Comparison of ENCODE assay signal across 24 cellular contexts in genomic region chr22:23235425-23235824, GRCh38. TPM values are rescaled to one million over a fixed set of nuclear protein-coding genes. Genes with fewer than 3 reads are reported as not detected.
DNase-seq lines count a peak whose midpoint lies in the region; TF ChIP-seq lines count a peak whose summit lies in the region.
"Had no signal": no experiment of that assay in that cellular context is flagged by ENCODE, and none has a peak within 500 bp of the region (broad histone marks: within the 10 kb centered on the region; RNA-seq: fewer than 3 reads in every experiment).

No MANE protein-coding gene starts in this region.

- peaks cover 82 to 100% (median 97%) of the 10 kb centered on the region in 11 experiments for H4K20me1 ChIP-seq in BLaER1 treated with 17β-estradiol and CSF1 and Interleukin-3, amounts not matched to agents 10 nM and 100 nM

- no peak for TF ChIP-seq CTCF in endodermal cell (conservative IDR thresholded peaks at IDR 0.05)
- no peak for TF ChIP-seq CTCF in breast epithelium (IDR thresholded peaks at IDR 0.05)

- no peak overlapping the region for H3K9ac ChIP-seq in BLaER1 treated with 17β-estradiol and CSF1 and Interleukin-3, amounts not matched to agents 10 nM and 100 nM
- no peak overlapping the region for H3K9ac ChIP-seq in endodermal cell (ENCODE audit: extremely low read depth, low read length, poor library complexity, severe bottlenecking)

- H3K27ac Mint-ChIP-seq in activated CD4-positive, alpha-beta T cell treated with anti-CD3 and anti-CD28 coated beads, Interleukin-2, amount 10 ng/mL, durations not matched to agents 7 days and 5 days, result peak overlapping the region; percentile 19
- no peak overlapping the region for H3K27ac Mint-ChIP-seq in activated CD4-positive, alpha-beta T cell treated with anti-CD3 and anti-CD28 coated beads, Interleukin-2, amount 10 ng/mL, durations not matched to agents 24 days and 14 days
- no peak overlapping the region for H3K27ac Mint-ChIP-seq in endodermal cell

- no peak overlapping the region for H3K4me3 ChIP-seq in BLaER1 treated with 17β-estradiol and CSF1 and Interleukin-3, amounts not matched to agents 10 nM and 100 nM
- peak overlapping the region; percentile 35 for H3K4me3 ChIP-seq in endodermal cell (ENCODE audit: low read length)
- no peak overlapping the region for H3K4me3 ChIP-seq in breast epithelium
- H3K4me3 ChIP-seq: Peyer's patch, transverse colon had no signal

- DNase-seq in activated CD4-positive, alpha-beta T cell treated with anti-CD3 and anti-CD28 coated beads, Interleukin-2, amount 10 ng/mL, durations not matched to agents 7 days and 5 days, result no peak
- no peak for DNase-seq in activated CD4-positive, alpha-beta T cell treated with anti-CD3 and anti-CD28 coated beads, Interleukin-2, amount 10 ng/mL, durations not matched to agents 24 days and 14 days
- DNase-seq in RKO (ENCODE audit: low spot score) (peak; percentile 7), endodermal cell (no peak), COLO668 (lab: John Stamatoyannopoulos, UW; ENCODE audit: unreplicated experiment) (no peak), T-helper 2 cell (no peak), breast epithelium (ENCODE audit: low spot score in 2 of 2) (no peak)
- DNase-seq: 8988T; activated CD4-positive, CD25-positive, alpha-beta regulatory T cell; activated CD8-positive, alpha-beta memory T cell treated with anti-CD3 and anti-CD28 coated beads for 24 hours; activated T-cell treated with anti-CD3 and anti-CD28 coated beads, Interleukin-2, amount 50 U/mL, for 4 hours; caudate nucleus; CD4-positive, CD25-positive, alpha-beta regulatory T cell; DMS153; hippocampal formation; mesenchymal stem cell; NCI-H1105 treated with DMSO at 0.1 percent for 48 hours; NCI-H2029 treated with DMSO at 0.1 percent for 48 hours; NCI-H69; Peyer's patch; SIG-M5; SW 1271; transverse colon had no signal

- peaks cover 0 to 9% (median 6%) of the 10 kb centered on the region in 11 experiments; a peak in 6 of 22 replicates for H3K9me3 ChIP-seq in BLaER1 treated with 17β-estradiol and CSF1 and Interleukin-3, amounts not matched to agents 10 nM and 100 nM (replicated peaks in 1 of 11)
- H3K9me3 ChIP-seq in endodermal cell (ENCODE audit: control insufficient read depth, low read length), result peaks cover 7% of the 10 kb centered on the region
- H3K9me3 ChIP-seq in breast epithelium, result no peaks in the 10 kb centered on the region
- H3K9me3 ChIP-seq: Peyer's patch, transverse colon had no signal

- CTCF ChIA-PET in activated CD4-positive, alpha-beta T cell treated with anti-CD3 and anti-CD28 coated beads, Interleukin-2, amount 10 ng/mL, durations not matched to agents 7 days and 5 days (lab: Charles Lee), result no interaction called here

- H3K27me3 ChIP-seq in BLaER1 treated with 17β-estradiol and CSF1 and Interleukin-3, amounts not matched to agents 10 nM and 100 nM, result no peaks in the 10 kb centered on the region
- H3K27me3 ChIP-seq in endodermal cell (ENCODE audit: control insufficient read depth, insufficient read depth, low read length, poor library complexity, severe bottlenecking) (no peaks in the 10 kb centered on the region), breast epithelium (no peaks in the 10 kb centered on the region)
- H3K27me3 ChIP-seq: Peyer's patch, transverse colon had no signal

- no peaks in the 10 kb centered on the region for H3K27me3 Mint-ChIP-seq in activated CD4-positive, alpha-beta T cell treated with anti-CD3 and anti-CD28 coated beads, Interleukin-2, amount 10 ng/mL, durations not matched to agents 7 days and 5 days
- H3K27me3 Mint-ChIP-seq in activated CD4-positive, alpha-beta T cell treated with anti-CD3 and anti-CD28 coated beads, Interleukin-2, amount 10 ng/mL, durations not matched to agents 24 days and 14 days, result no peaks in the 10 kb centered on the region
- no peaks in the 10 kb centered on the region for H3K27me3 Mint-ChIP-seq in endodermal cell (ENCODE audit: insufficient read depth)
- H3K27me3 Mint-ChIP-seq: CD4-positive, CD25-positive, alpha-beta regulatory T cell had no signal

- peaks cover 7% of the 10 kb centered on the region for H3K9me3 Mint-ChIP-seq in activated CD4-positive, alpha-beta T cell treated with anti-CD3 and anti-CD28 coated beads, Interleukin-2, amount 10 ng/mL, durations not matched to agents 7 days and 5 days
- H3K9me3 Mint-ChIP-seq in activated CD4-positive, alpha-beta T cell treated with anti-CD3 and anti-CD28 coated beads, Interleukin-2, amount 10 ng/mL, durations not matched to agents 24 days and 14 days, result no peaks in the 10 kb centered on the region
- H3K9me3 Mint-ChIP-seq in endodermal cell, result no peaks in the 10 kb centered on the region
- H3K9me3 Mint-ChIP-seq: activated T-cell treated with anti-CD3 and anti-CD28 coated beads, Interleukin-2, amount 50 U/mL, for 4 hours; CD4-positive, CD25-positive, alpha-beta regulatory T cell had no signal

- no peak overlapping the region for H3K4me3 Mint-ChIP-seq in activated CD4-positive, alpha-beta T cell treated with anti-CD3 and anti-CD28 coated beads, Interleukin-2, amount 10 ng/mL, durations not matched to agents 7 days and 5 days
- H3K4me3 Mint-ChIP-seq in activated CD4-positive, alpha-beta T cell treated with anti-CD3 and anti-CD28 coated beads, Interleukin-2, amount 10 ng/mL, durations not matched to agents 24 days and 14 days, result no peak overlapping the region
- H3K4me3 Mint-ChIP-seq in endodermal cell, result no peak overlapping the region
- H3K4me3 Mint-ChIP-seq: activated T-cell treated with anti-CD3 and anti-CD28 coated beads, Interleukin-2, amount 50 U/mL, for 4 hours had no signal

- H3K4me1 Mint-ChIP-seq in activated CD4-positive, alpha-beta T cell treated with anti-CD3 and anti-CD28 coated beads, Interleukin-2, amount 10 ng/mL, durations not matched to agents 7 days and 5 days, result peaks cover 33% of the 10 kb centered on the region
- H3K4me1 Mint-ChIP-seq in activated CD4-positive, alpha-beta T cell treated with anti-CD3 and anti-CD28 coated beads, Interleukin-2, amount 10 ng/mL, durations not matched to agents 24 days and 14 days, result peaks cover 33% of the 10 kb centered on the region
- peaks cover 64% of the 10 kb centered on the region for H3K4me1 Mint-ChIP-seq in endodermal cell

- H3K36me3 ChIP-seq in BLaER1 treated with 17β-estradiol and CSF1 and Interleukin-3, amounts not matched to agents 10 nM and 100 nM, result peaks cover 0 to 51% (median 9%) of the 10 kb centered on the region in 11 experiments; a peak in 14 of 22 replicates
- H3K36me3 ChIP-seq in endodermal cell (ENCODE audit: control insufficient read depth, insufficient read depth, low read length), result peaks cover 17% of the 10 kb centered on the region
- H3K36me3 ChIP-seq in breast epithelium, result no peaks in the 10 kb centered on the region
- H3K36me3 ChIP-seq: Peyer's patch, transverse colon had no signal

- WGBS in endodermal cell (ENCODE audit: insufficient coverage in 1 of 2, insufficient read length in 1 of 2), 2 experiments, result 94 to 100% methylated on average over 3 of the region's 3 CpGs

- intact Hi-C loops in activated CD4-positive, alpha-beta T cell treated with anti-CD3 and anti-CD28 coated beads, Interleukin-2, amount 10 ng/mL, durations not matched to agents 24 days and 14 days (cut with micrococcal nuclease), result no loop called here
- intact Hi-C loops in breast epithelium (cut with DNase I; ENCODE audit: low total_unique reads), result no loop called here

- H3K36me3 Mint-ChIP-seq in activated CD4-positive, alpha-beta T cell treated with anti-CD3 and anti-CD28 coated beads, Interleukin-2, amount 10 ng/mL, durations not matched to agents 7 days and 5 days (ENCODE audit: low read depth), result peaks cover 8% of the 10 kb centered on the region
- H3K36me3 Mint-ChIP-seq in activated CD4-positive, alpha-beta T cell treated with anti-CD3 and anti-CD28 coated beads, Interleukin-2, amount 10 ng/mL, durations not matched to agents 24 days and 14 days (ENCODE audit: low read depth), result peaks cover 15% of the 10 kb centered on the region
- peaks cover 19% of the 10 kb centered on the region for H3K36me3 Mint-ChIP-seq in endodermal cell (ENCODE audit: low read depth)

- TF ChIP-seq POLR2A in breast epithelium (IDR thresholded peaks at IDR 0.05), result no peak

- H3K27ac ChIP-seq in BLaER1 treated with 17β-estradiol and CSF1 and Interleukin-3, amounts not matched to agents 10 nM and 100 nM, result 0 out of 22 replicates have a peak overlapping the region, but pooled peaks of 1 of the 11 experiments have one; percentile 9
- H3K27ac ChIP-seq in endodermal cell (ENCODE audit: low read depth, low read length) (no peak overlapping the region), breast epithelium (no peak overlapping the region)
- H3K27ac ChIP-seq: Peyer's patch, transverse colon had no signal

- H3K4me1 ChIP-seq in BLaER1 treated with 17β-estradiol and CSF1 and Interleukin-3, amounts not matched to agents 10 nM and 100 nM, result peaks cover 47 to 97% (median 86%) of the 10 kb centered on the region in 10 experiments
- H3K4me1 ChIP-seq in endodermal cell (ENCODE audit: control insufficient read depth, insufficient read depth, low read length) (peaks cover 44% of the 10 kb centered on the region), breast epithelium (peaks cover 9 to 10% of the 10 kb centered on the region in 2 donors)

- peak overlapping the region in 10 of 11 experiments; percentile 16 to 70 (median 53); a peak in 19 of 22 replicates for H3K4me2 ChIP-seq in BLaER1 treated with 17β-estradiol and CSF1 and Interleukin-3, amounts not matched to agents 10 nM and 100 nM

- POLR2A ChIA-PET in activated CD4-positive, alpha-beta T cell treated with anti-CD3 and anti-CD28 coated beads, Interleukin-2, amount 10 ng/mL, durations not matched to agents 7 days and 5 days (lab: Charles Lee), result no interaction called here

RNA-seq across cellular contexts. Expression of gene BCR, which starts 55.1 kb away (rescaled TPM):
- total RNA-seq in activated CD4-positive, alpha-beta T cell treated with anti-CD3 and anti-CD28 coated beads, Interleukin-2, amount 10 ng/mL, durations not matched to agents 7 days and 5 days, result 10 to 100 TPM; 45.6 to 48.1 TPM
- total RNA-seq in activated CD4-positive, alpha-beta T cell treated with anti-CD3 and anti-CD28 coated beads, Interleukin-2, amount 10 ng/mL, durations not matched to agents 24 days and 14 days, result 45.1 and 47.4 TPM in 2 replicates
- total RNA-seq in endodermal cell (100 to 1,000 TPM; 102 to 172 TPM), breast epithelium (10 to 100 TPM; 25.3 to 44.6 (median 35.1) TPM)
- polyA plus RNA-seq in endodermal cell (2013, experiment 1 of 2), result 52.0 TPM
- 54.4 TPM for polyA plus RNA-seq in endodermal cell (2013, experiment 2 of 2)
